Comparison of ENCODE assay signal across 32 cellular contexts in genomic region chr5:179536676-179537075, GRCh38.
"Had no signal": no experiment of that assay in that cellular context is flagged by ENCODE, and none has a peak within 500 bp of the region (broad histone marks: within the 10 kb centered on the region; RNA-seq: fewer than 3 reads in every experiment).

No MANE protein-coding gene starts in this region.

- H3K36me3 ChIP-seq: adrenal gland had no signal

- H3K36me3 Mint-ChIP-seq: activated naive CD4-positive, alpha-beta T cell treated with anti-CD3 and anti-CD28 coated beads, Interleukin-2, amount 50 U/mL, for 72 hours; brain had no signal

- H3K27me3 Mint-ChIP-seq: activated CD4-positive, alpha-beta T cell treated with anti-CD3 and anti-CD28 coated beads, Interleukin-2, amount 10 ng/mL, durations not matched to agents 24 days and 14 days; activated T-cell treated with anti-CD3 and anti-CD28 coated beads, Interleukin-2, amount 50 U/mL, for 24 hours; brain had no signal

- H2AFZ ChIP-seq: PC-9 had no signal

- H3K4me2 ChIP-seq: PC-9 had no signal

- H3K4me3 ChIP-seq: adrenal gland, PC-9 had no signal

- H3K27me3 ChIP-seq: adrenal gland had no signal

- H3K9me3 Mint-ChIP-seq: activated CD4-positive, alpha-beta T cell treated with anti-CD3 and anti-CD28 coated beads, Interleukin-2, amount 10 ng/mL, durations not matched to agents 24 days and 14 days; activated naive CD4-positive, alpha-beta T cell treated with anti-CD3 and anti-CD28 coated beads, Interleukin-2, amount 50 U/mL, for 72 hours; activated T-cell treated with anti-CD3 and anti-CD28 coated beads, Interleukin-2, amount 50 U/mL, for 24 hours; activated T-helper 2 cell treated with anti-CD3 and anti-CD28 coated beads, Interferon-gamma antibody, Interleukin-2, Interleukin-4, amounts not matched to agents 10 μg/mL and 5 μg/mL and 100 μg/mL, durations not matched to agents 14 hours and 24 hours and 36 hours; brain had no signal

- ATAC-seq: activated CD8-positive, alpha-beta T cell treated with anti-CD3 and anti-CD28 coated beads, Interleukin-2, amount 10 ng/mL, durations not matched to agents 7 days and 5 days; activated naive CD4-positive, alpha-beta T cell treated with anti-CD3 and anti-CD28 coated beads, Interleukin-2, amount 50 U/mL, for 72 hours; Right ventricle myocardium inferior had no signal

- H3K4me1 ChIP-seq: adrenal gland had no signal

- FAIRE-seq: bronchial epithelial cell, RCC 7860 had no signal

- H3K27ac Mint-ChIP-seq: activated CD4-positive, alpha-beta T cell treated with anti-CD3 and anti-CD28 coated beads, Interleukin-2, amount 10 ng/mL, durations not matched to agents 24 days and 14 days; activated CD8-positive, alpha-beta T cell treated with anti-CD3 and anti-CD28 coated beads, Interleukin-2, amount 10 ng/mL, durations not matched to agents 7 days and 5 days; activated naive CD4-positive, alpha-beta T cell treated with anti-CD3 and anti-CD28 coated beads, Interleukin-2, amount 50 U/mL, for 72 hours; activated T-cell treated with anti-CD3 and anti-CD28 coated beads, Interleukin-2, amount 50 U/mL, for 24 hours; activated T-helper 2 cell treated with anti-CD3 and anti-CD28 coated beads, Interferon-gamma antibody, Interleukin-2, Interleukin-4, amounts not matched to agents 10 μg/mL and 5 μg/mL and 100 μg/mL, durations not matched to agents 14 hours and 24 hours and 36 hours; brain had no signal

- H3K27ac ChIP-seq: adrenal gland, PC-9, RWPE1 had no signal

- DNase-seq: activated CD4-positive, alpha-beta T cell treated with anti-CD3 and anti-CD28 coated beads, Interleukin-2, amount 10 ng/mL, durations not matched to agents 24 days and 14 days; activated CD4-positive, alpha-beta T cell treated with anti-CD3 and anti-CD28 coated beads, Interleukin-2, amount 50 U/mL, for 4 hours; activated CD8-positive, alpha-beta T cell treated with anti-CD3 and anti-CD28 coated beads, Interleukin-2, amount 10 ng/mL, durations not matched to agents 7 days and 5 days; activated gamma-delta T cell; activated naive CD4-positive, alpha-beta T cell treated with Interleukin-2 at 50 U/mL for 16 hours; activated T-cell treated with anti-CD3 and anti-CD28 coated beads, Interleukin-2, amount 50 U/mL, for 24 hours; adrenal gland; anterior cingulate cortex; caudate nucleus; KG1; MM.1S; MV-4-11; NCI-H1092; NCI-H1436 treated with DMSO at 0.1 percent for 48 hours; NCI-H187; NCI-H2029 treated with DMSO at 0.1 percent for 48 hours; NCI-H2107; NCI-H2171; NCI-H510A; NCI-H526; NCI-H748 treated with DMSO at 0.1 percent for 48 hours; NK-92 treated with Interleukin-12 subunit alpha and Interleukin-12 subunit beta, amount 100 ng/mL, for 24 hours; PC-9; SIG-M5; T1000 had no signal

- H3K4me3 Mint-ChIP-seq: activated CD4-positive, alpha-beta T cell treated with anti-CD3 and anti-CD28 coated beads, Interleukin-2, amount 10 ng/mL, durations not matched to agents 24 days and 14 days; activated CD8-positive, alpha-beta T cell treated with anti-CD3 and anti-CD28 coated beads, Interleukin-2, amount 10 ng/mL, durations not matched to agents 7 days and 5 days; activated T-cell treated with anti-CD3 and anti-CD28 coated beads, Interleukin-2, amount 50 U/mL, for 24 hours; brain had no signal

- H3K4me1 Mint-ChIP-seq: brain had no signal

- H3K9me3 ChIP-seq: adrenal gland had no signal
